ENCODE assay signal across 9 cellular contexts in genomic region chr2:24359701-24360049, GRCh38. TPM values are rescaled to one million over a fixed set of nuclear protein-coding genes. Genes with fewer than 3 reads are reported as not detected.
A peak's percentile ranks its signal among the peaks of the same experiment; 100 is the strongest.
DNase-seq lines count a peak whose midpoint lies in the region; ATAC-seq, FAIRE-seq and TF ChIP-seq lines count a peak whose summit lies in the region.
"Had no signal": no experiment of that assay in that cellular context is flagged by ENCODE, and none has a peak within 500 bp of the region (broad histone marks: within the 10 kb centered on the region; RNA-seq: fewer than 3 reads in every experiment).

No MANE protein-coding gene starts in this region.

- TF ChIP-seq CTCF in kidney (IDR thresholded peaks at IDR 0.05; ENCODE audit: borderline replicate concordance, extremely low read depth, insufficient read depth) = no peak

- in situ Hi-C loops in T47D (cut with HindIII; ENCODE audit: low pct_unique_long_range_greater_than_20kb, low sequenced_read_pairs) = no loop called here

- H3K4me1 ChIP-seq in kidney (ENCODE audit: control insufficient read depth in 1 of 2, insufficient read depth in 1 of 2, low read depth in 1 of 2, low read length in 2 of 2) = peaks cover 4 to 5% of the 10 kb centered on the region in 2 donors

- intact Hi-C loops in kidney (cut with DNase I) = no loop called here

- H3K36me3 ChIP-seq in kidney (ENCODE audit: control insufficient read depth in 1 of 2, insufficient read depth in 2 of 2, low read length in 2 of 2) = no peaks in the 10 kb centered on the region

- peak overlapping the region; percentile 75 to 86 for H3K4me3 ChIP-seq in kidney (ENCODE audit: low read length in 2 of 2)

- ATAC-seq in GM18502 (IDR thresholded peaks at IDR 0.05; ENCODE audit: poor library complexity, unreplicated experiment) (peak; percentile 2), HG02973 (IDR thresholded peaks at IDR 0.05; ENCODE audit: unreplicated experiment) (peak; percentile 12)

- peak overlapping the region; percentile 97 to 99 for H3K27ac ChIP-seq in kidney (ENCODE audit: low read depth in 2 of 2, low read length in 2 of 2)

- no peaks in the 10 kb centered on the region for H3K9me3 ChIP-seq in kidney (ENCODE audit: control insufficient read depth in 1 of 2, low read length in 2 of 2)

- FAIRE-seq in kidney (lab: Jason Lieb, UNC) = no peak
- FAIRE-seq: frontal cortex had no signal

- H3K9ac ChIP-seq in kidney (ENCODE audit: low read length in 2 of 2) = peak overlapping the region; percentile 74 to 88

- DNase-seq in SW480 (ENCODE audit: low spot score) (peak; percentile 71), T47D (ENCODE audit: low read depth in 1 of 2, low spot score in 1 of 2) (peak; percentile 16 to 49), kidney (peak; percentile 82), NCI-H1048 (lab: John Stamatoyannopoulos, UW) (no peak), cerebellar nuclear complex (lab: John Stamatoyannopoulos, UW) (no peak)
- peak; percentile 72 for DNase-seq in stimulated activated CD4-positive, alpha-beta T cell treated with anti-CD3 and anti-CD28 coated beads, Interleukin-15, amount 100 ng/mL, for 24 hours

RNA-seq across cellular contexts. Expression of gene ITSN2, which starts 0.7 kb away (rescaled TPM):
- 72.8 TPM for total RNA-seq in kidney
- polyA plus RNA-seq in kidney (ENCODE audit: insufficient read depth, low read depth, low replicate concordance) = 20.1 TPM

Comparison
In these comparisons a context has a peak if more than half of its experiments do, and no peak if none do; other contexts are left out.
1. DNase-seq: peak in SW480 (single experiment), T47D (2 of 2), kidney (single experiment) and stimulated activated CD4-positive, alpha-beta T cell treated with anti-CD3 and anti-CD28 coated beads, Interleukin-15, amount 100 ng/mL, for 24 hours (single experiment); none in NCI-H1048 (single experiment) and cerebellar nuclear complex (0 of 2).